Comparison of ENCODE assay signal across 8 cellular contexts in genomic region chr13:32315255-32316029, GRCh38. TPM values are rescaled to one million over a fixed set of nuclear protein-coding genes. Genes with fewer than 3 reads are reported as not detected.
A peak's percentile ranks its signal among the peaks of the same experiment; 100 is the strongest.
DNase-seq lines count a peak whose midpoint lies in the region; ATAC-seq, FAIRE-seq and TF ChIP-seq lines count a peak whose summit lies in the region.

Gene BRCA2 (plus strand): TSS chr13:32315508. CDS start chr13:32316461, 953 bp downstream.
A gene with protein sequence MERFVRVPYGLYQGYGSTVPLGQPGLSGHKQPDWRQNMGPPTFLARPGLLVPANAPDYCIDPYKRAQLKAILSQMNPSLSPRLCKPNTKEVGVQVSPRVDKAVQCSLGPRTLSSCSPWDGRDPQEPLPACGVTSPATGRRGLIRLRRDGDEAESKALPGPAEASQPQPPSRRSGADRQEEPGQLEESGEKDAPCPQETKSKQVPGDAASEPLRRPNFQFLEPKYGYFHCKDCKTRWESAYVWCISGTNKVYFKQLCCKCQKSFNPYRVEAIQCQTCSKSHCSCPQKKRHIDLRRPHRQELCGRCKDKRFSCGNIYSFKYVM (minus strand): TSS chr13:32315363. CDS start chr13:32311925, 3,438 bp downstream.

- intact Hi-C loops in Right ventricle myocardium superior (cut with DNase I) = loop anchor here (10.0 kb wide), 1 partner anchor 491 kb away; no protein-coding TSS in a partner anchor
- intact Hi-C loops in pancreas (cut with DNase I) = no loop called here
- intact Hi-C loops in thyroid gland (cut with DNase I) = no loop called here

- H3K27ac ChIP-seq in pancreas (peak within 1 kb of the TSS; percentile 85 to 96 (median 87)), thyroid gland (peak within 1 kb of the TSS; percentile 76 to 93 (median 92))

- peak within 1 kb of the TSS; percentile 94 for H3K4me3 Mint-ChIP-seq in activated naive CD8-positive, alpha-beta T cell treated with anti-CD3 and anti-CD28 coated beads, Interleukin-2, amount 10 ng/mL, durations not matched to agents 7 days and 5 days

- POLR2A ChIA-PET in activated naive CD8-positive, alpha-beta T cell treated with anti-CD3 and anti-CD28 coated beads, Interleukin-2, amount 10 ng/mL, durations not matched to agents 7 days and 5 days (lab: Charles Lee) = interaction anchor here (0.6 to 2.7 kb wide), 30 partner anchors 9 to 1503 kb away, joined by 3 to 60 read pairs (median 4); partner anchors contain the start of genes FRY, N4BP2L1, N4BP2L2 and PDS5B

- no peak for FAIRE-seq in pancreas (lab: Jason Lieb, UNC)

- peaks cover 16% of the 10 kb centered on the region for H3K36me3 Mint-ChIP-seq in activated naive CD8-positive, alpha-beta T cell treated with anti-CD3 and anti-CD28 coated beads, Interleukin-2, amount 10 ng/mL, durations not matched to agents 7 days and 5 days

- ATAC-seq in activated naive CD8-positive, alpha-beta T cell treated with anti-CD3 and anti-CD28 coated beads, Interleukin-2, amount 10 ng/mL, durations not matched to agents 7 days and 5 days (ENCODE audit: low read depth) = peak; percentile 94
- ATAC-seq in Right ventricle myocardium superior (ENCODE audit: poor library complexity) (peak; percentile 99), pancreas (peak; percentile 97 to 99 (median 99))

- peaks cover 21% of the 10 kb centered on the region for H3K4me1 Mint-ChIP-seq in activated naive CD8-positive, alpha-beta T cell treated with anti-CD3 and anti-CD28 coated beads, Interleukin-2, amount 10 ng/mL, durations not matched to agents 7 days and 5 days

- no peaks in the 10 kb centered on the region for H3K9me3 Mint-ChIP-seq in activated naive CD8-positive, alpha-beta T cell treated with anti-CD3 and anti-CD28 coated beads, Interleukin-2, amount 10 ng/mL, durations not matched to agents 7 days and 5 days

- peak within 1 kb of the TSS; percentile 100 for H3K27ac Mint-ChIP-seq in activated naive CD8-positive, alpha-beta T cell treated with anti-CD3 and anti-CD28 coated beads, Interleukin-2, amount 10 ng/mL, durations not matched to agents 7 days and 5 days

- H3K36me3 ChIP-seq in pancreas (no peaks in the 10 kb centered on the region), thyroid gland (no peaks in the 10 kb centered on the region)

- no peak for TF ChIP-seq CTCF in GM10266 (IDR thresholded peaks at IDR 0.05; ENCODE audit: control insufficient read depth, insufficient read depth, low read depth, missing control alignments)
- TF ChIP-seq CTCF in HFF-Myc (IDR thresholded peaks at IDR 0.05; ENCODE audit: low read depth, low read length, missing control alignments) = no peak
- no peak for TF ChIP-seq CTCF in pancreas (IDR thresholded peaks at IDR 0.05)
- TF ChIP-seq CTCF in thyroid gland (IDR thresholded peaks at IDR 0.05) = no peak

- H3K4me1 ChIP-seq in pancreas (peaks cover 0 to 5% (median 0%) of the 10 kb centered on the region in 3 donors), thyroid gland (peaks cover 0 to 5% of the 10 kb centered on the region in 2 donors)

- peak in 1 of 2 donors; percentile 74 for TF ChIP-seq POLR2A in thyroid gland (IDR thresholded peaks at IDR 0.05)

- H3K9me3 ChIP-seq in pancreas (no peaks in the 10 kb centered on the region), thyroid gland (no peaks in the 10 kb centered on the region)

- 0 to 1% methylated on average over 60 of the region's 60 CpGs for WGBS in pancreas, 2 donors
- 1% methylated on average over 20 to 28 of the region's 60 CpGs for WGBS in thyroid gland, 2 donors

- H3K4me3 ChIP-seq in HFF-Myc (replicated peaks; ENCODE audit: low read depth, low read length) = peak within 1 kb of the TSS; percentile 51
- H3K4me3 ChIP-seq in pancreas = peak within 1 kb of the TSS; percentile 59 to 76 (median 67)
- H3K4me3 ChIP-seq in thyroid gland (replicated peaks in 1 of 3) = peak within 1 kb of the TSS; percentile 22 to 53 (median 36)

- DNase-seq in GM10266 (ENCODE audit: extremely low spot score) = peak; percentile 83
- peak; percentile 72 for DNase-seq in HFF-Myc (ENCODE audit: extremely low read depth, low read depth)
- peak; percentile 99 for DNase-seq in MV-4-11 (lab: John Stamatoyannopoulos, UW)
- DNase-seq in SKM-1 treated with dmso at 0.1 percent for 144 hours (lab: John Stamatoyannopoulos, UW; ENCODE audit: unreplicated experiment) = peak; percentile 78
- DNase-seq in activated naive CD8-positive, alpha-beta T cell treated with anti-CD3 and anti-CD28 coated beads, Interleukin-2, amount 10 ng/mL, durations not matched to agents 7 days and 5 days = peak; percentile 90
- DNase-seq in Right ventricle myocardium superior = peak; percentile 96
- peak; percentile 81 to 94 (median 86) for DNase-seq in pancreas
- DNase-seq in thyroid gland = peak; percentile 90 to 91

- no peaks in the 10 kb centered on the region for H3K27me3 ChIP-seq in pancreas
- H3K27me3 ChIP-seq in thyroid gland = no peaks in the 10 kb centered on the region

- H3K27me3 Mint-ChIP-seq in activated naive CD8-positive, alpha-beta T cell treated with anti-CD3 and anti-CD28 coated beads, Interleukin-2, amount 10 ng/mL, durations not matched to agents 7 days and 5 days = no peaks in the 10 kb centered on the region

RNA-seq across cellular contexts. Expression of gene BRCA2, which starts in this region (rescaled TPM):
- 10 to 100 TPM; 25.2 to 26.7 TPM for total RNA-seq in activated naive CD8-positive, alpha-beta T cell treated with anti-CD3 and anti-CD28 coated beads, Interleukin-2, amount 10 ng/mL, durations not matched to agents 7 days and 5 days
- total RNA-seq in Right ventricle myocardium superior = 0.43 TPM
- total RNA-seq in pancreas = 1 to 10 TPM in 3 of 6 donors, under 1 TPM in 3; 0.41 to 1.4 (median 0.96) TPM
- polyA plus RNA-seq in pancreas = under 1 TPM; 0.07 to 0.19 TPM
- 1 to 10 TPM in 1 of 4 donors, under 1 TPM in 3; 0.56 to 6.3 (median 0.82) TPM for total RNA-seq in thyroid gland

RNA-seq across cellular contexts. Expression of the second gene that starts in this region (rescaled TPM):
- not detected for total RNA-seq in activated naive CD8-positive, alpha-beta T cell treated with anti-CD3 and anti-CD28 coated beads, Interleukin-2, amount 10 ng/mL, durations not matched to agents 7 days and 5 days
- total RNA-seq in Right ventricle myocardium superior = not detected
- not detected for total RNA-seq in pancreas
- polyA plus RNA-seq in pancreas = not detected
- total RNA-seq in thyroid gland = not detected

Comparison
In these comparisons a context has a peak if more than half of its experiments do, and no peak if none do; other contexts are left out.
1. Peak in every context shown above with its lines: DNase-seq, ATAC-seq, H3K4me3 ChIP-seq and H3K27ac ChIP-seq.
2. Peak in DNase-seq and ATAC-seq in Right ventricle myocardium superior; RNA of the genes that start here not detected or under 1 TPM.